In genomic region chr1:29136463-29136915, GRCh38 we compare ENCODE assay signal across 12 cellular contexts. TPM values are rescaled to one million over a fixed set of nuclear protein-coding genes. Genes with fewer than 3 reads are reported as not detected.
DNase-seq lines count a peak whose midpoint lies in the region; ATAC-seq and TF ChIP-seq lines count a peak whose summit lies in the region.
"Had no signal": no experiment of that assay in that cellular context is flagged by ENCODE, and none has a peak within 500 bp of the region (broad histone marks: within the 10 kb centered on the region; RNA-seq: fewer than 3 reads in every experiment).

No MANE protein-coding gene starts in this region.

- no peak overlapping the region for H3K27ac Mint-ChIP-seq in osteocyte (ENCODE audit: unreplicated experiment)
- H3K27ac Mint-ChIP-seq: activated naive CD4-positive, alpha-beta T cell treated with anti-CD3 and anti-CD28 coated beads, Interleukin-2, amount 50 U/mL, for 24 hours; CD8-positive, alpha-beta memory T cell had no signal

- no peaks in the 10 kb centered on the region for H3K27me3 Mint-ChIP-seq in osteocyte (ENCODE audit: unreplicated experiment)

- no peaks in the 10 kb centered on the region for H3K9me3 Mint-ChIP-seq in osteocyte (ENCODE audit: unreplicated experiment)
- H3K9me3 Mint-ChIP-seq: activated naive CD4-positive, alpha-beta T cell treated with anti-CD3 and anti-CD28 coated beads, Interleukin-2, amount 50 U/mL, for 24 hours; CD8-positive, alpha-beta memory T cell had no signal

- H4K20me1 ChIP-seq in GM23248 (ENCODE audit: insufficient read depth) = no peaks in the 10 kb centered on the region

- no peak overlapping the region for H3K9ac ChIP-seq in GM23248

- H3K4me3 ChIP-seq in GM23248 (no peak overlapping the region), RWPE2 (ENCODE audit: severe bottlenecking) (no peak overlapping the region), fibroblast of pulmonary artery (replicated peaks; ENCODE audit: low read depth, low read length) (no peak overlapping the region)
- no peak overlapping the region for H3K4me3 ChIP-seq in effector memory CD4-positive, alpha-beta T cell (ENCODE audit: insufficient read depth, low read depth, low read length, poor library complexity, severe bottlenecking)

- TF ChIP-seq CTCF in RWPE2 (IDR thresholded peaks at IDR 0.05; ENCODE audit: poor library complexity, severe bottlenecking) = no peak
- TF ChIP-seq CTCF in fibroblast of pulmonary artery (IDR thresholded peaks at IDR 0.05; ENCODE audit: low read length, missing control alignments) = no peak
- no peak for TF ChIP-seq CTCF in omental fat pad (IDR thresholded peaks at IDR 0.05)
- TF ChIP-seq CTCF in osteocyte (IDR thresholded peaks at IDR 0.05) = no peak

- DNase-seq in GM23248 (peak; percentile 71), RWPE2 (ENCODE audit: low spot score) (no peak), fibroblast of pulmonary artery (ENCODE audit: low read depth) (peak; percentile 65), omental fat pad (ENCODE audit: low spot score) (no peak), NCI-H1092 treated with DMSO at 0.1 percent for 48 hours (lab: John Stamatoyannopoulos, UW) (no peak), osteocyte (ENCODE audit: extremely low spot score, unreplicated experiment) (no peak)
- no peak for DNase-seq in effector memory CD4-positive, alpha-beta T cell
- DNase-seq: activated CD8-positive, alpha-beta memory T cell treated with anti-CD3 and anti-CD28 coated beads, Interleukin-2, amount 50 U/mL, for 4 hours; CD8-positive, alpha-beta memory T cell; cortex of kidney; stimulated activated naive CD8-positive, alpha-beta T cell treated with anti-CD3 and anti-CD28 coated beads, Interleukin-15, Interleukin-2, amounts not matched to agents 100 U/mL and 50 U/mL, for 24 hours had no signal

- peaks cover 7% of the 10 kb centered on the region; the same call in 1 of the 2 replicates for H3K4me1 ChIP-seq in GM23248 (ENCODE audit: insufficient read depth)
- H3K4me1 ChIP-seq in RWPE2 (ENCODE audit: insufficient read depth, poor library complexity, severe bottlenecking) = no peaks in the 10 kb centered on the region
- H3K4me1 ChIP-seq in effector memory CD4-positive, alpha-beta T cell (ENCODE audit: control insufficient read depth, insufficient read depth, low read length, poor library complexity, severe bottlenecking) = no peaks in the 10 kb centered on the region

- no peaks in the 10 kb centered on the region for H3K79me2 ChIP-seq in GM23248 (ENCODE audit: insufficient read depth)

- no peaks in the 10 kb centered on the region for H3K9me2 ChIP-seq in GM23248 (ENCODE audit: insufficient read depth)

- H3K36me3 ChIP-seq in GM23248 (ENCODE audit: low read depth) (no peaks in the 10 kb centered on the region), RWPE2 (ENCODE audit: low read depth) (no peaks in the 10 kb centered on the region)
- no peaks in the 10 kb centered on the region for H3K36me3 ChIP-seq in effector memory CD4-positive, alpha-beta T cell (ENCODE audit: control insufficient read depth, insufficient read depth, low read length)

- H3K27me3 ChIP-seq in GM23248 (replicated peaks; ENCODE audit: insufficient read depth) = no peaks in the 10 kb centered on the region
- H3K27me3 ChIP-seq in RWPE2 (ENCODE audit: insufficient read depth, poor library complexity, severe bottlenecking) = no peaks in the 10 kb centered on the region
- H3K27me3 ChIP-seq in effector memory CD4-positive, alpha-beta T cell (replicated peaks; ENCODE audit: control insufficient read depth, insufficient read depth, low read length, poor library complexity, severe bottlenecking) = no peaks in the 10 kb centered on the region

- peak overlapping the region; percentile 49 for H3K4me2 ChIP-seq in GM23248 (ENCODE audit: unreplicated experiment)

- in situ Hi-C loops in GM23248 (cut with MboI) = no loop called here

- no peak overlapping the region for H3K27ac ChIP-seq in GM23248
- no peak overlapping the region for H3K27ac ChIP-seq in RWPE2 (ENCODE audit: poor library complexity, severe bottlenecking)
- H3K27ac ChIP-seq in effector memory CD4-positive, alpha-beta T cell (ENCODE audit: insufficient read depth, low read length, poor library complexity, severe bottlenecking) = no peak overlapping the region

- H3F3A ChIP-seq in GM23248 (ENCODE audit: insufficient read depth) = no peaks in the 10 kb centered on the region

- peaks cover 3% of the 10 kb centered on the region for H3K4me1 Mint-ChIP-seq in osteocyte (ENCODE audit: unreplicated experiment)

- H2AFZ ChIP-seq in GM23248 = no peak overlapping the region

- no peak overlapping the region for H3K4me3 Mint-ChIP-seq in osteocyte (ENCODE audit: unreplicated experiment)
- H3K4me3 Mint-ChIP-seq: activated naive CD4-positive, alpha-beta T cell treated with anti-CD3 and anti-CD28 coated beads, Interleukin-2, amount 50 U/mL, for 24 hours had no signal

- WGBS in GM23248 (ENCODE audit: low coverage in 1 of 2, low lambda C conversion rate in 2 of 2, missing lambda C conversion rate in 2 of 2), 2 experiments = 5 to 8% methylated on average over 11 of the region's 11 CpGs

- ATAC-seq in RWPE2 (ENCODE audit: low read depth) (peak; percentile 55; the same call in 2 of the 3 replicates), omental fat pad (ENCODE audit: low FRiP score) (peak; percentile 76)
- ATAC-seq: stimulated activated naive CD8-positive, alpha-beta T cell treated with anti-CD3 and anti-CD28 coated beads, Interleukin-15, Interleukin-2, amounts not matched to agents 100 U/mL and 50 U/mL, for 24 hours had no signal

- H3K36me3 Mint-ChIP-seq in osteocyte (ENCODE audit: unreplicated experiment) = no peaks in the 10 kb centered on the region
- H3K36me3 Mint-ChIP-seq: activated naive CD4-positive, alpha-beta T cell treated with anti-CD3 and anti-CD28 coated beads, Interleukin-2, amount 50 U/mL, for 24 hours; CD8-positive, alpha-beta memory T cell had no signal

- H3K9me3 ChIP-seq in GM23248 (ENCODE audit: low read depth) (no peaks in the 10 kb centered on the region), RWPE2 (ENCODE audit: severe bottlenecking) (no peaks in the 10 kb centered on the region)
- no peaks in the 10 kb centered on the region for H3K9me3 ChIP-seq in effector memory CD4-positive, alpha-beta T cell (ENCODE audit: control insufficient read depth, low read length)

RNA-seq across cellular contexts. Expression of gene TMEM200B, which starts 12.8 kb away (rescaled TPM):
- 20.4 TPM in 2 replicates for total RNA-seq in GM23248 (2014; rRNA removed; shearing (Covaris generic))
- polyA plus RNA-seq in GM23248 (2016; fragmentation: Nextera tagmentation; extraction: Ambion mirVana) = 5.1 and 6.3 TPM in 2 replicates
- total RNA-seq in omental fat pad (10 to 100 TPM in 2 of 4 donors, 1 to 10 TPM in 2; 7.2 to 26.8 (median 9.7) TPM), osteocyte (19.7 and 22.5 TPM in 2 replicates)

RNA-seq across cellular contexts. Expression of gene SRSF4, which starts 45.2 kb away (rescaled TPM):
- 36.3 and 45.0 TPM in 2 replicates for total RNA-seq in GM23248 (2014; rRNA removed; shearing (Covaris generic))
- polyA plus RNA-seq in GM23248 (2016; fragmentation: Nextera tagmentation; extraction: Ambion mirVana) = 60.8 and 65.6 TPM in 2 replicates
- total RNA-seq in omental fat pad (100 to 1,000 TPM in 1 of 4 donors, 10 to 100 TPM in 3; 75.3 to 117 (median 88.1) TPM), osteocyte (70.5 and 74.6 TPM in 2 replicates)

Comparison
In these comparisons a context has a peak if more than half of its experiments do, and no peak if none do; other contexts are left out.
1. DNase-seq: peak in GM23248 (single experiment) and fibroblast of pulmonary artery (single experiment); none in RWPE2 (single experiment), omental fat pad (single experiment), NCI-H1092 treated with DMSO at 0.1 percent for 48 hours (single experiment), osteocyte (single experiment) and effector memory CD4-positive, alpha-beta T cell (0 of 3).